Comparison of ENCODE assay signal across 17 cellular contexts in the genomic region with DNA sequence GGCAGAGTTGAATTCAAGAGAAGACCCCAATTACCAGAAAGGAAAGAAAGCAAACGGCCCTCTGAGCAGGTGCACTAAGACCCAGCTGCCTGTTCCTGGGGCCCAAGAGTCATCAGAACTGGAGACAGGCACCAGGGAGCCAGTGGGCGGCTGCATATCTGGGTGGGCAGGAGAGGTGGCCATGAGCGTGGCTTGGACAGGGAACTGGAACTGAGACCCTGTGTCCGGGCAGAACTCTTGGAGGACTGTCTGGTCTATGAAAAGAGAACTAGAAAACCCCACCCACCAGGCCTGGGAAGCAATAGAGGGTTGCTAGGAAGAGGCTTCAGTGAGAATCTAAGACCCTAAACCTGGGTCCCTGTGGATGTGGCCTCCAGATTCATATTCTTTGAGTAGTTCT.
DNase-seq lines count a peak whose midpoint lies in the region; ATAC-seq and TF ChIP-seq lines count a peak whose summit lies in the region.
"Had no signal": no experiment of that assay in that cellular context is flagged by ENCODE, and none has a peak within 500 bp of the region (broad histone marks: within the 10 kb centered on the region; RNA-seq: fewer than 3 reads in every experiment).

No MANE protein-coding gene starts in this region.

- H3K9me3 ChIP-seq in DND-41 (ENCODE audit: insufficient read depth, low read length, severe bottlenecking) (no peaks in the 10 kb centered on the region), psoas muscle (no peaks in the 10 kb centered on the region)
- H3K9me3 ChIP-seq: colonic mucosa had no signal

- peaks cover 100% of the 10 kb centered on the region for H4K20me1 ChIP-seq in DND-41 (ENCODE audit: insufficient read depth, low read length)

- H3K4me3 ChIP-seq in DND-41 (ENCODE audit: low read depth in 1 of 2, low read length in 2 of 2) (no peak overlapping the region), dorsolateral prefrontal cortex (peak overlapping the region in 2 of 59 donors; percentile 5 to 9), psoas muscle (peak overlapping the region; percentile 44)
- H3K4me3 ChIP-seq: colonic mucosa, GM23338 had no signal

- H2AFZ ChIP-seq in DND-41 (ENCODE audit: low read depth, low read length): no peak overlapping the region
- H2AFZ ChIP-seq: GM23338 had no signal

- ATAC-seq in DND-41 (ENCODE audit: insufficient read depth, low read depth) (peak; percentile 22; the same call in 1 of the 3 replicates), HG03064 (IDR thresholded peaks at IDR 0.05; ENCODE audit: low read depth, unreplicated experiment) (peak; percentile 7), psoas muscle (no peak)
- ATAC-seq: activated naive CD8-positive, alpha-beta T cell treated with anti-CD3 and anti-CD28 coated beads, Interleukin-2, amount 50 U/mL, for 24 hours had no signal

- DNase-seq in DND-41 (no peak), dorsolateral prefrontal cortex (peak in 3 of 10 donors; percentile 26 to 41 (median 34)), psoas muscle (peak in 1 of 2 donors; percentile 57), activated gamma-delta T cell treated with Interleukin-2 at 50 U/mL for 16 hours (no peak), NCI-H446 (lab: John Stamatoyannopoulos, UW) (no peak), mucosa of gallbladder (ENCODE audit: low spot score) (no peak)
- DNase-seq: activated CD4-positive, alpha-beta memory T cell treated with anti-CD3 and anti-CD28 coated beads, Interleukin-2, amount 10 ng/mL, durations not matched to agents 7 days and 5 days; activated naive CD8-positive, alpha-beta T cell treated with anti-CD3 and anti-CD28 coated beads, Interleukin-2, amount 50 U/mL, for 24 hours; colonic mucosa; kidney; NCI-H2029 treated with DMSO at 0.1 percent for 48 hours; occipital lobe; stimulated activated CD4-positive, alpha-beta T cell treated with anti-CD3 and anti-CD28 coated beads, Interleukin-1b, Interleukin-23, amount 100 ng/mL, for 48 hours; stimulated activated naive CD4-positive, alpha-beta T cell treated with Interleukin-2 at 50 U/mL for 16 hours; T-helper 1 cell had no signal

- no peak overlapping the region for H3K9ac ChIP-seq in DND-41 (ENCODE audit: low read depth, low read length)

- H3K79me2 ChIP-seq in DND-41 (ENCODE audit: insufficient read depth, low read length): peaks cover 100% of the 10 kb centered on the region

- peak overlapping the region; percentile 25; the same call in 1 of the 2 replicates for H3K27ac ChIP-seq in DND-41 (ENCODE audit: low read length)
- peak overlapping the region in 44 of 59 donors; percentile 1 to 83 (median 64) for H3K27ac ChIP-seq in dorsolateral prefrontal cortex
- H3K27ac ChIP-seq in psoas muscle: peak overlapping the region; percentile 86
- H3K27ac ChIP-seq: colonic mucosa had no signal

- 58 to 86% (median 78%) methylated on average over 4 of the region's 4 CpGs for WGBS in psoas muscle, 3 donors

- intact Hi-C loops in dorsolateral prefrontal cortex (cut with DNase I) (no loop called here), psoas muscle (cut with DNase I) (no loop called here)

- no peak overlapping the region for H3K4me2 ChIP-seq in DND-41 (ENCODE audit: insufficient read depth, low read length)
- H3K4me2 ChIP-seq: GM23338 had no signal

- H3K27me3 ChIP-seq in DND-41 (ENCODE audit: insufficient read depth, low read length, poor library complexity) (no peaks in the 10 kb centered on the region), dorsolateral prefrontal cortex (no peaks in the 10 kb centered on the region), psoas muscle (ENCODE audit: insufficient read depth in 3 of 3, low read length in 2 of 3) (no peaks in the 10 kb centered on the region)
- H3K27me3 ChIP-seq: colonic mucosa had no signal

- H3K36me3 ChIP-seq in DND-41 (ENCODE audit: insufficient read depth, low read length) (peaks cover 94% of the 10 kb centered on the region), psoas muscle (ENCODE audit: insufficient read depth in 1 of 2, low read depth in 1 of 2) (no peaks in the 10 kb centered on the region)
- H3K36me3 ChIP-seq: colonic mucosa had no signal

- TF ChIP-seq CTCF in DND-41 (IDR thresholded peaks at IDR 0.05; ENCODE audit: borderline replicate concordance, extremely low read depth, low read length, poor library complexity, severe bottlenecking) (no peak), dorsolateral prefrontal cortex (IDR thresholded peaks at IDR 0.05 in 54 of 56, conservative IDR thresholded peaks at IDR 0.05 in 2 of 56; ENCODE audit: low read depth in 1 of 56, partially characterized antibody in 56 of 56) (no peak), psoas muscle (IDR thresholded peaks at IDR 0.05) (no peak)

- H3K4me1 ChIP-seq in DND-41 (ENCODE audit: insufficient read depth, low read length) (peaks cover 60% of the 10 kb centered on the region), psoas muscle (peaks cover 96% of the 10 kb centered on the region)
- H3K4me1 ChIP-seq: colonic mucosa had no signal

Comparison
In these comparisons a context has a peak if more than half of its experiments do, and no peak if none do; other contexts are left out.
1. ATAC-seq: peak in DND-41 (single experiment) and HG03064 (single experiment); none in psoas muscle (0 of 4).
2. H3K27ac ChIP-seq: peak in every context shown above with its lines; median percentile 86 in psoas muscle; 64 in dorsolateral prefrontal cortex; 25 in DND-41.